Comparison of ENCODE assay signal across 1 cellular context in genomic region chr1:197908695-197909336, GRCh38.
TF ChIP-seq lines count a peak whose summit lies in the region.

No MANE protein-coding gene starts in this region.

TF ChIP-seq in WTC11, 78 proteins besides CTCF, POLR2A, EP300 and RAD21 (continued from another document):
- TF ChIP-seq AFF4 (CRISPR knock-in tag; IDR thresholded peaks at IDR 0.05; ENCODE audit: borderline replicate concordance) = no peak
- TF ChIP-seq, protein P1, sequence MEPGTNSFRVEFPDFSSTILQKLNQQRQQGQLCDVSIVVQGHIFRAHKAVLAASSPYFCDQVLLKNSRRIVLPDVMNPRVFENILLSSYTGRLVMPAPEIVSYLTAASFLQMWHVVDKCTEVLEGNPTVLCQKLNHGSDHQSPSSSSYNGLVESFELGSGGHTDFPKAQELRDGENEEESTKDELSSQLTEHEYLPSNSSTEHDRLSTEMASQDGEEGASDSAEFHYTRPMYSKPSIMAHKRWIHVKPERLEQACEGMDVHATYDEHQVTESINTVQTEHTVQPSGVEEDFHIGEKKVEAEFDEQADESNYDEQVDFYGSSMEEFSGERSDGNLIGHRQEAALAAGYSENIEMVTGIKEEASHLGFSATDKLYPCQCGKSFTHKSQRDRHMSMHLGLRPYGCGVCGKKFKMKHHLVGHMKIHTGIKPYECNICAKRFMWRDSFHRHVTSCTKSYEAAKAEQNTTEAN (CRISPR knock-in tag; IDR thresholded peaks at IDR 0.05) = no peak
- TF ChIP-seq ETV6 (CRISPR knock-in tag; IDR thresholded peaks at IDR 0.05) = no peak
- no peak for TF ChIP-seq E2F5 (CRISPR knock-in tag; IDR thresholded peaks at IDR 0.05)
- no peak for TF ChIP-seq CREM (CRISPR knock-in tag; IDR thresholded peaks at IDR 0.05)
- no peak for TF ChIP-seq HMGA2 (CRISPR knock-in tag; IDR thresholded peaks at IDR 0.05)
- TF ChIP-seq, protein P2, sequence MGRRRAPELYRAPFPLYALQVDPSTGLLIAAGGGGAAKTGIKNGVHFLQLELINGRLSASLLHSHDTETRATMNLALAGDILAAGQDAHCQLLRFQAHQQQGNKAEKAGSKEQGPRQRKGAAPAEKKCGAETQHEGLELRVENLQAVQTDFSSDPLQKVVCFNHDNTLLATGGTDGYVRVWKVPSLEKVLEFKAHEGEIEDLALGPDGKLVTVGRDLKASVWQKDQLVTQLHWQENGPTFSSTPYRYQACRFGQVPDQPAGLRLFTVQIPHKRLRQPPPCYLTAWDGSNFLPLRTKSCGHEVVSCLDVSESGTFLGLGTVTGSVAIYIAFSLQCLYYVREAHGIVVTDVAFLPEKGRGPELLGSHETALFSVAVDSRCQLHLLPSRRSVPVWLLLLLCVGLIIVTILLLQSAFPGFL (CRISPR knock-in tag; IDR thresholded peaks at IDR 0.05; ENCODE audit: borderline replicate concordance) = no peak
- no peak for TF ChIP-seq TCF7 (CRISPR knock-in tag; IDR thresholded peaks at IDR 0.05; ENCODE audit: low read depth)
